1 cellular context compared by ENCODE assay signal in genomic region chr11:32305460-32305859, GRCh38.
A peak's percentile ranks its signal among the peaks of the same experiment; 100 is the strongest.
TF ChIP-seq lines count a peak whose summit lies in the region.

No MANE protein-coding gene starts in this region.

TF ChIP-seq in GM12878, 131 proteins besides CTCF, POLR2A, EP300 and RAD21:
- TF ChIP-seq EED (IDR thresholded peaks at IDR 0.05; ENCODE audit: low read depth) (no peak), NR2F1 (conservative IDR thresholded peaks at IDR 0.05) (peak; percentile 24; the same call in 1 of the 2 replicates)
